Comparison of ENCODE assay signal across 1 cellular context in the genomic region with DNA sequence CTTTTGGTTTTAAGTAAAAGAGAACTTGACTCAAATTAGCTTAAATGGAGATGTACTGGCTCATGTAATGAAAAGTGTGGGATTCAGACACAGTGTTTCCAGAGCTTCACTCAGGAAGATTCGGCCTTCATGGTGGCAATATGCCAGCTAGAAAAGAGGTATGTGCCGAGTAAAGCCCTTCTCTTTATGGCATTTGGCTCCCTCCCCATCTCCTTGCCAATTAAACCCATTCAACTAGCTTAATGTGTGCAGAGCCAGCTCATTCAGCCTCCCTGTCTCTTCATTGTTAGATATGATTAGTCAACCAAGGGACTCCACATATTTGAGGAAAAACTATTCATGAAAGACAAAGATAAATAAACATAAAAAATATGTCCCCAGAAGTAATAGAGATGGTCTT.
TF ChIP-seq lines count a peak whose summit lies in the region.

No MANE protein-coding gene starts in this region.

TF ChIP-seq in Ishikawa, 13 proteins besides CTCF, POLR2A, EP300 and RAD21 (continued from another document):
- TF ChIP-seq, protein P1, sequence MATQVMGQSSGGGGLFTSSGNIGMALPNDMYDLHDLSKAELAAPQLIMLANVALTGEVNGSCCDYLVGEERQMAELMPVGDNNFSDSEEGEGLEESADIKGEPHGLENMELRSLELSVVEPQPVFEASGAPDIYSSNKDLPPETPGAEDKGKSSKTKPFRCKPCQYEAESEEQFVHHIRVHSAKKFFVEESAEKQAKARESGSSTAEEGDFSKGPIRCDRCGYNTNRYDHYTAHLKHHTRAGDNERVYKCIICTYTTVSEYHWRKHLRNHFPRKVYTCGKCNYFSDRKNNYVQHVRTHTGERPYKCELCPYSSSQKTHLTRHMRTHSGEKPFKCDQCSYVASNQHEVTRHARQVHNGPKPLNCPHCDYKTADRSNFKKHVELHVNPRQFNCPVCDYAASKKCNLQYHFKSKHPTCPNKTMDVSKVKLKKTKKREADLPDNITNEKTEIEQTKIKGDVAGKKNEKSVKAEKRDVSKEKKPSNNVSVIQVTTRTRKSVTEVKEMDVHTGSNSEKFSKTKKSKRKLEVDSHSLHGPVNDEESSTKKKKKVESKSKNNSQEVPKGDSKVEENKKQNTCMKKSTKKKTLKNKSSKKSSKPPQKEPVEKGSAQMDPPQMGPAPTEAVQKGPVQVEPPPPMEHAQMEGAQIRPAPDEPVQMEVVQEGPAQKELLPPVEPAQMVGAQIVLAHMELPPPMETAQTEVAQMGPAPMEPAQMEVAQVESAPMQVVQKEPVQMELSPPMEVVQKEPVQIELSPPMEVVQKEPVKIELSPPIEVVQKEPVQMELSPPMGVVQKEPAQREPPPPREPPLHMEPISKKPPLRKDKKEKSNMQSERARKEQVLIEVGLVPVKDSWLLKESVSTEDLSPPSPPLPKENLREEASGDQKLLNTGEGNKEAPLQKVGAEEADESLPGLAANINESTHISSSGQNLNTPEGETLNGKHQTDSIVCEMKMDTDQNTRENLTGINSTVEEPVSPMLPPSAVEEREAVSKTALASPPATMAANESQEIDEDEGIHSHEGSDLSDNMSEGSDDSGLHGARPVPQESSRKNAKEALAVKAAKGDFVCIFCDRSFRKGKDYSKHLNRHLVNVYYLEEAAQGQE (IDR thresholded peaks at IDR 0.05; ENCODE audit: low read depth): no peak
- TF ChIP-seq TCF12 (IDR thresholded peaks at IDR 0.05; ENCODE audit: low read depth) (no peak), YY1 (IDR thresholded peaks at IDR 0.05; ENCODE audit: low read depth) (no peak), TAF1 (IDR thresholded peaks at IDR 0.05; ENCODE audit: low read depth) (no peak), TEAD4 (IDR thresholded peaks at IDR 0.05) (peak; percentile 63), NFIC (IDR thresholded peaks at IDR 0.05) (peak; percentile 90), ZBTB7A (IDR thresholded peaks at IDR 0.05; ENCODE audit: low read depth) (no peak)
